ENCODE assay signal across 1 cellular context in genomic region chr17:16589097-16589969, GRCh38.
TF ChIP-seq lines count a peak whose summit lies in the region.

No MANE protein-coding gene starts in this region.

TF ChIP-seq in HepG2, 621 proteins besides CTCF, POLR2A, EP300 and RAD21 (continued from another document and continues in another):
- no peak for TF ChIP-seq KIAA2018 (CRISPR knock-in tag; IDR thresholded peaks at IDR 0.05; ENCODE audit: borderline replicate concordance)
- no peak; the same call in 1 of the 2 replicates for TF ChIP-seq STAT6 (CRISPR knock-in tag; IDR thresholded peaks at IDR 0.05; ENCODE audit: borderline replicate concordance)
- TF ChIP-seq SAP130 (CRISPR knock-in tag; IDR thresholded peaks at IDR 0.05; ENCODE audit: low read depth) = peak; percentile 48
- TF ChIP-seq SNAI1 (CRISPR knock-in tag; IDR thresholded peaks at IDR 0.05; ENCODE audit: borderline replicate concordance) = no peak
- peak; percentile 80; the same call in 1 of the 2 replicates for TF ChIP-seq ZNF564 (CRISPR knock-in tag; IDR thresholded peaks at IDR 0.05)
- no peak for TF ChIP-seq ZSCAN5A (CRISPR knock-in tag; IDR thresholded peaks at IDR 0.05; ENCODE audit: borderline replicate concordance)
- TF ChIP-seq HNRNPLL (IDR thresholded peaks at IDR 0.05; ENCODE audit: low read depth, low read length, poor library complexity, severe bottlenecking) = peak; percentile 67
- 0 out of 2 replicates have a peak, but pooled peaks have one; percentile 36 for TF ChIP-seq AHR (CRISPR knock-in tag; IDR thresholded peaks at IDR 0.05)
- TF ChIP-seq AKAP8 (CRISPR knock-in tag; IDR thresholded peaks at IDR 0.05) = no peak
- TF ChIP-seq ZNF230 (CRISPR knock-in tag; IDR thresholded peaks at IDR 0.05) = 0 out of 2 replicates have a peak, but pooled peaks have one; percentile 42
- TF ChIP-seq NCOA5 (CRISPR knock-in tag; IDR thresholded peaks at IDR 0.05) = no peak
- TF ChIP-seq RARA (CRISPR knock-in tag; IDR thresholded peaks at IDR 0.05) = no peak
- peak; percentile 86; the same call in 1 of the 2 replicates for TF ChIP-seq ZMAT3 (CRISPR knock-in tag; conservative IDR thresholded peaks at IDR 0.05)
- TF ChIP-seq SETDB1 (CRISPR knock-in tag; IDR thresholded peaks at IDR 0.05; ENCODE audit: borderline replicate concordance) = no peak
- TF ChIP-seq ZNF280B (CRISPR knock-in tag; IDR thresholded peaks at IDR 0.05; ENCODE audit: borderline replicate concordance) = peak; percentile 60; the same call in 1 of the 2 replicates
- no peak; the same call in 1 of the 2 replicates for TF ChIP-seq ZBTB4 (CRISPR knock-in tag; IDR thresholded peaks at IDR 0.05; ENCODE audit: borderline replicate concordance)
- no peak for TF ChIP-seq ZNF841 (CRISPR knock-in tag; IDR thresholded peaks at IDR 0.05; ENCODE audit: borderline replicate concordance)
- TF ChIP-seq HBP1 (CRISPR knock-in tag; IDR thresholded peaks at IDR 0.05; ENCODE audit: low read depth) = no peak
- no peak for TF ChIP-seq ETV6 (CRISPR knock-in tag; conservative IDR thresholded peaks at IDR 0.05)
- TF ChIP-seq RFXANK (CRISPR knock-in tag; IDR thresholded peaks at IDR 0.05) = no peak
- TF ChIP-seq KLF16 (CRISPR knock-in tag; IDR thresholded peaks at IDR 0.05) = peak in 1 of 2 experiments; percentile 23; a peak in 1 of 4 replicates
- peak; percentile 35; the same call in 1 of the 2 replicates for TF ChIP-seq ZNF317 (CRISPR knock-in tag; IDR thresholded peaks at IDR 0.05)
- no peak for TF ChIP-seq ONECUT2 (CRISPR knock-in tag; IDR thresholded peaks at IDR 0.05)
- TF ChIP-seq HDAC6 (IDR thresholded peaks at IDR 0.05; ENCODE audit: low read depth, low read length) = no peak
- TF ChIP-seq TERF1 (CRISPR knock-in tag; IDR thresholded peaks at IDR 0.05) = no peak
- TF ChIP-seq ZNF597 (CRISPR knock-in tag; IDR thresholded peaks at IDR 0.05) = no peak
- no peak for TF ChIP-seq ZBTB43 (CRISPR knock-in tag; conservative IDR thresholded peaks at IDR 0.05)
- no peak for TF ChIP-seq ZFAT (CRISPR knock-in tag; conservative IDR thresholded peaks at IDR 0.05)
- 0 out of 2 replicates have a peak, but pooled peaks have one; percentile 37 for TF ChIP-seq BCL3 (CRISPR knock-in tag; IDR thresholded peaks at IDR 0.05)
- TF ChIP-seq ZNF446 (CRISPR knock-in tag; IDR thresholded peaks at IDR 0.05) = 0 out of 2 replicates have a peak, but pooled peaks have one; percentile 27
- TF ChIP-seq HNRNPL (IDR thresholded peaks at IDR 0.05; ENCODE audit: low read depth, low read length) = no peak
